ENCODE assay signal across 15 cellular contexts in the genomic region with DNA sequence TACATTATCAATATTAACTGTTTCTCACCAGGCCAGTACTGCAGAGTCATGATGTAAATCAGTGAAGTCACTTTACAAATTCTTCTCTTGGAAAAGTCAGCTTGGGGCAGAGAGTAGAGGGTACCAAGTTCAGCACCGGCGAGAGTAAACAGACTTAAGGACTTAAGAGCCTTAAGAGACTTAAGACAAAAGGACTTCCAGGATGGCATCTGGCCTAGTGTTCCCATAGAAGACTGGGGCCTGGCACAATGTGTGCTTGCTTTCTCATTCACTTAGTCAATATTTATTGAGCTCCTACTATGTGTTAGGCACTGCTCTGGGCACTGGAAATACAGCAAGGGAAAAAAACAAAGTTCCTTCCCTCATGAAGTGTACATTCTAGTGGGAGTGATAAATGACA. TPM values are rescaled to one million over a fixed set of nuclear protein-coding genes. Genes with fewer than 3 reads are reported as not detected.
DNase-seq lines count a peak whose midpoint lies in the region; ATAC-seq and TF ChIP-seq lines count a peak whose summit lies in the region.
"Had no signal": no experiment of that assay in that cellular context is flagged by ENCODE, and none has a peak within 500 bp of the region (broad histone marks: within the 10 kb centered on the region; RNA-seq: fewer than 3 reads in every experiment).

No MANE protein-coding gene starts in this region.

- H3K9me3 Mint-ChIP-seq in activated T-cell treated with anti-CD3 and anti-CD28 coated beads, Interleukin-2, amount 50 U/mL, for 4 hours: no peaks in the 10 kb centered on the region
- no peaks in the 10 kb centered on the region for H3K9me3 Mint-ChIP-seq in central memory CD8-positive, alpha-beta T cell
- H3K9me3 Mint-ChIP-seq in progenitor cell of endocrine pancreas (ENCODE audit: low read depth): no peaks in the 10 kb centered on the region

- H3K4me1 Mint-ChIP-seq in activated T-cell treated with anti-CD3 and anti-CD28 coated beads, Interleukin-2, amount 50 U/mL, for 4 hours (ENCODE audit: low read depth): peaks cover 54% of the 10 kb centered on the region
- H3K4me1 Mint-ChIP-seq in central memory CD8-positive, alpha-beta T cell: peaks cover 36% of the 10 kb centered on the region
- H3K4me1 Mint-ChIP-seq in progenitor cell of endocrine pancreas (ENCODE audit: low read depth): peaks cover 8% of the 10 kb centered on the region

- peak overlapping the region; percentile 87 for H3K4me3 Mint-ChIP-seq in activated T-cell treated with anti-CD3 and anti-CD28 coated beads, Interleukin-2, amount 50 U/mL, for 4 hours
- peak overlapping the region; percentile 79 for H3K4me3 Mint-ChIP-seq in central memory CD8-positive, alpha-beta T cell
- H3K4me3 Mint-ChIP-seq in progenitor cell of endocrine pancreas (ENCODE audit: low read depth): peak overlapping the region; percentile 76

- ATAC-seq in activated T-cell treated with anti-CD3 and anti-CD28 coated beads, Interleukin-2, amount 50 U/mL, for 4 hours: no peak
- no peak for ATAC-seq in central memory CD8-positive, alpha-beta T cell (replicated peaks; ENCODE audit: extremely low read depth, poor library complexity, severe bottlenecking)
- ATAC-seq in HG02623 (IDR thresholded peaks at IDR 0.05; ENCODE audit: unreplicated experiment): no peak

- H3K36me3 Mint-ChIP-seq in activated T-cell treated with anti-CD3 and anti-CD28 coated beads, Interleukin-2, amount 50 U/mL, for 4 hours (ENCODE audit: insufficient read depth): peaks cover 2% of the 10 kb centered on the region
- H3K36me3 Mint-ChIP-seq in central memory CD8-positive, alpha-beta T cell (ENCODE audit: insufficient read depth): peaks cover 4% of the 10 kb centered on the region
- no peaks in the 10 kb centered on the region for H3K36me3 Mint-ChIP-seq in progenitor cell of endocrine pancreas (ENCODE audit: insufficient read depth)

- H3K27me3 Mint-ChIP-seq in activated T-cell treated with anti-CD3 and anti-CD28 coated beads, Interleukin-2, amount 50 U/mL, for 4 hours (ENCODE audit: low read depth): peaks cover 5% of the 10 kb centered on the region
- H3K27me3 Mint-ChIP-seq in central memory CD8-positive, alpha-beta T cell: no peaks in the 10 kb centered on the region
- peaks cover 10% of the 10 kb centered on the region for H3K27me3 Mint-ChIP-seq in progenitor cell of endocrine pancreas

- TF ChIP-seq CTCF in progenitor cell of endocrine pancreas (IDR thresholded peaks at IDR 0.05; ENCODE audit: unreplicated experiment): no peak

- TF ChIP-seq POLR2A in erythroblast (IDR thresholded peaks at IDR 0.05; ENCODE audit: low read length): no peak

- peak overlapping the region; percentile 95 for H3K27ac Mint-ChIP-seq in central memory CD8-positive, alpha-beta T cell (ENCODE audit: low read depth)
- no peak overlapping the region for H3K27ac Mint-ChIP-seq in progenitor cell of endocrine pancreas
- H3K27ac Mint-ChIP-seq: activated B cell treated with CpG ODN at 0.5 μM for 24 hours had no signal

- DNase-seq in activated T-cell treated with anti-CD3 and anti-CD28 coated beads, Interleukin-2, amount 50 U/mL, for 4 hours: no peak
- DNase-seq in activated T-cell treated with anti-CD3 and anti-CD28 coated beads for 4 hours: no peak
- DNase-seq in NCI-H82 (lab: John Stamatoyannopoulos, UW): peak; percentile 92
- DNase-seq in central memory CD8-positive, alpha-beta T cell (ENCODE audit: low spot score in 2 of 2): no peak
- no peak for DNase-seq in progenitor cell of endocrine pancreas (ENCODE audit: low spot score, unreplicated experiment)
- DNase-seq in erythroblast (lab: John Stamatoyannopoulos, UW): no peak
- DNase-seq in kidney glomerular epithelial cell (lab: John Stamatoyannopoulos, UW): no peak
- DNase-seq: activated B cell treated with CpG ODN at 0.5 μM for 24 hours; activated effector memory CD4-positive, alpha-beta T cell treated with Interleukin-2 at 50 U/mL for 16 hours; DMS53; effector memory CD4-positive, alpha-beta T cell; foreskin fibroblast; NCI-H226 had no signal

RNA-seq across cellular contexts. Expression of a gene that starts 1.4 kb away (rescaled TPM):
- 1 to 10 TPM; 1.4 to 2.6 (median 1.9) TPM for total RNA-seq in activated T-cell treated with anti-CD3 and anti-CD28 coated beads, Interleukin-2, amount 50 U/mL, for 4 hours
- 2.7 and 3.3 TPM in 2 replicates for total RNA-seq in progenitor cell of endocrine pancreas

RNA-seq across cellular contexts. Expression of a gene that starts 38.9 kb away (rescaled TPM):
- total RNA-seq in activated T-cell treated with anti-CD3 and anti-CD28 coated beads, Interleukin-2, amount 50 U/mL, for 4 hours: under 1 TPM in 1 of 3 donors, not detected in 2; 0.71 TPM
- not detected in 2 replicates for total RNA-seq in progenitor cell of endocrine pancreas
- total RNA-seq: activated B cell treated with CpG ODN at 0.5 μM for 24 hours, mesenteric fat pad had no signal
